18 cellular contexts compared by ENCODE assay signal in genomic region chr2:55986001-55986400, GRCh38.
"Had no signal": no experiment of that assay in that cellular context is flagged by ENCODE, and none has a peak within 500 bp of the region (broad histone marks: within the 10 kb centered on the region; RNA-seq: fewer than 3 reads in every experiment).

No MANE protein-coding gene starts in this region.

- ATAC-seq: activated CD4-positive, CD25-positive, alpha-beta regulatory T cell treated with anti-CD3 and anti-CD28 coated beads, Interleukin-2, amount 50 U/mL, for 24 hours; activated T-helper 17 cell treated with anti-CD3 and anti-CD28 coated beads, Interleukin-2, amount 50 U/mL, for 72 hours; left cardiac atrium; mucosa of descending colon; naive thymus-derived CD8-positive, alpha-beta T cell; stimulated activated effector memory CD8-positive, alpha-beta T cell treated with anti-CD3 and anti-CD28 coated beads, Interleukin-12 subunit alpha, Interleukin-12 subunit beta, amount 100 ng/mL, for 72 hours had no signal

- H3K36me3 ChIP-seq: cardiac muscle cell, neutrophil had no signal

- H3K9me3 ChIP-seq: mucosa of descending colon, neutrophil had no signal

- H3K27ac ChIP-seq: cardiac muscle cell, dorsolateral prefrontal cortex, neutrophil, parathyroid adenoma had no signal

- H3K27me3 ChIP-seq: cardiac muscle cell, dorsolateral prefrontal cortex, neutrophil had no signal

- DNase-seq: activated naive CD4-positive, alpha-beta T cell treated with Interleukin-2 at 50 U/mL for 16 hours; activated T-cell treated with anti-CD3 and anti-CD28 coated beads for 4 hours; anterior cingulate cortex; dorsolateral prefrontal cortex; endodermal cell; left cardiac atrium; mucosa of descending colon; naive thymus-derived CD8-positive, alpha-beta T cell; stimulated activated CD4-positive, alpha-beta T cell treated with anti-CD3 and anti-CD28 coated beads, Interleukin-12 subunit alpha, Interleukin-12 subunit beta, amount 100 ng/mL, for 4 hours; stimulated activated CD4-positive, alpha-beta T cell treated with anti-CD3 and anti-CD28 coated beads, Interleukin-2, amount 100 ng/mL, for 24 hours; T1000 had no signal

- H3K4me1 ChIP-seq: parathyroid adenoma had no signal

- H3K4me3 ChIP-seq: cardiac muscle cell, dorsolateral prefrontal cortex, lung, mucosa of descending colon had no signal
